1 cellular context compared by ENCODE assay signal in the genomic region with DNA sequence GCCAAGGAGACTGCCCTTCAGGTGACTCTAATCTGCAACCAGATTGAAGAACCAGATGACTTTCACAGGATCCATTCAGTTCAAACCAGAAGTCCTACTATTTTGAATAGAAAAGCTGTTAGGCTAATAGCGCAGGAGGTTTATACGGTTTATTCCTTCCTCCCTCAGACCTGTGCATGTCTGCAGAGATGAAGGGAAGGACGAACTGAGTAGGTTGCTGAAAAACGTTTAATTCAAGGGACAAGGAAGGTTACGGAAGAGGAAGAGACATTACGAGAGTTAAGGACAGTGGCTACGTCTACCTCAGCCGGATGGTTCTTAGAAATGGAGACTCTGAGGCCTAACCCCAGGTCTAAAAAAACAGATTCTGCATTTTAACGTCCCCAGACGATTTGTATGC.
TF ChIP-seq lines count a peak whose summit lies in the region.

No MANE protein-coding gene starts in this region.

TF ChIP-seq in neural cell, 6 proteins besides CTCF, POLR2A, EP300 and RAD21 (continued from another document):
- TF ChIP-seq, protein P1, sequence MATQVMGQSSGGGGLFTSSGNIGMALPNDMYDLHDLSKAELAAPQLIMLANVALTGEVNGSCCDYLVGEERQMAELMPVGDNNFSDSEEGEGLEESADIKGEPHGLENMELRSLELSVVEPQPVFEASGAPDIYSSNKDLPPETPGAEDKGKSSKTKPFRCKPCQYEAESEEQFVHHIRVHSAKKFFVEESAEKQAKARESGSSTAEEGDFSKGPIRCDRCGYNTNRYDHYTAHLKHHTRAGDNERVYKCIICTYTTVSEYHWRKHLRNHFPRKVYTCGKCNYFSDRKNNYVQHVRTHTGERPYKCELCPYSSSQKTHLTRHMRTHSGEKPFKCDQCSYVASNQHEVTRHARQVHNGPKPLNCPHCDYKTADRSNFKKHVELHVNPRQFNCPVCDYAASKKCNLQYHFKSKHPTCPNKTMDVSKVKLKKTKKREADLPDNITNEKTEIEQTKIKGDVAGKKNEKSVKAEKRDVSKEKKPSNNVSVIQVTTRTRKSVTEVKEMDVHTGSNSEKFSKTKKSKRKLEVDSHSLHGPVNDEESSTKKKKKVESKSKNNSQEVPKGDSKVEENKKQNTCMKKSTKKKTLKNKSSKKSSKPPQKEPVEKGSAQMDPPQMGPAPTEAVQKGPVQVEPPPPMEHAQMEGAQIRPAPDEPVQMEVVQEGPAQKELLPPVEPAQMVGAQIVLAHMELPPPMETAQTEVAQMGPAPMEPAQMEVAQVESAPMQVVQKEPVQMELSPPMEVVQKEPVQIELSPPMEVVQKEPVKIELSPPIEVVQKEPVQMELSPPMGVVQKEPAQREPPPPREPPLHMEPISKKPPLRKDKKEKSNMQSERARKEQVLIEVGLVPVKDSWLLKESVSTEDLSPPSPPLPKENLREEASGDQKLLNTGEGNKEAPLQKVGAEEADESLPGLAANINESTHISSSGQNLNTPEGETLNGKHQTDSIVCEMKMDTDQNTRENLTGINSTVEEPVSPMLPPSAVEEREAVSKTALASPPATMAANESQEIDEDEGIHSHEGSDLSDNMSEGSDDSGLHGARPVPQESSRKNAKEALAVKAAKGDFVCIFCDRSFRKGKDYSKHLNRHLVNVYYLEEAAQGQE (IDR thresholded peaks at IDR 0.05; ENCODE audit: borderline replicate concordance): no peak
- TF ChIP-seq POLR2AphosphoS5 (IDR thresholded peaks at IDR 0.05): no peak
